ENCODE assay signal across 25 cellular contexts in the genomic region with DNA sequence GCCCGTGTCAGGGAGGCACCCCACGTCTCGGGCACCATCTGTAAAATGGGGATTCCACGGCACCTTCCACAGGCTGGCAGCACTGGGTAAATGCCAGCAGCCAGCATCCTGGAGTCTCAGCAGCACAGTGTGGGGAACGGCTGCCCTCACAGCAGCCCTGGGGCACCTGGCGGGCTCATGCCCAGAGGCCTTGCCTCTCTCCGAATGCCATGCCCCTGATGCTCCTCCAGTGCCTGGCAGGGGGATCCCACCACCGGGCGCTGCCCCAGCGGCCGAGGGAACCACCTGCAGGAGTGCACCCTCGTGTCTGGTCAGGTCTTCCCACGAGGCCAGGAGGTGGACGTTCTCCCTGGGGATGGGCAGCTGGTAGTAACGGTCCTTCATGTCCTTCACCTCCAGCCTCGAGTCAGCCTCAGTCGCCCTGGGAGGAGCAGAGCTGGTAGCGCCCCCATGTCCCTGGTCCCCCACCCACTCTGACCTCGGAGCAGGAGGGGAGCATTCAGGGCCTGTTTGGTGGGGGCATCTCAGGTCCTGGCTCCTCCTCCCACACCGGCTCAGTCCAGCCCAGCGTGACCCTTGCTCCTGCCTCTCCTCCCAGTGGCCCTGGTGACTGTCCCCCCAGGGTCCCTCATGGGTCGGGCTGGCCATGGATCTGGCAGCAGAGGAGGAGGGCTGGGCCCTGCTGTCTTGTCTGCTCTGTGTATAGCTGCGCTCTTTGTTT. TPM values are rescaled to one million over a fixed set of nuclear protein-coding genes. Genes with fewer than 3 reads are reported as not detected.
"Had no signal": no experiment of that assay in that cellular context is flagged by ENCODE, and none has a peak within 500 bp of the region (broad histone marks: within the 10 kb centered on the region; RNA-seq: fewer than 3 reads in every experiment).

No MANE protein-coding gene starts in this region.

- H2AFZ ChIP-seq: hepatocyte had no signal

- H3K9me3 Mint-ChIP-seq: activated naive CD8-positive, alpha-beta T cell treated with anti-CD3 and anti-CD28 coated beads, Interleukin-2, amount 50 U/mL, for 24 hours had no signal

- DNase-seq: activated CD4-positive, alpha-beta T cell treated with anti-CD3 and anti-CD28 coated beads for 36 hours; activated CD4-positive, alpha-beta T cell treated with anti-CD3 and anti-CD28 coated beads, Interleukin-2, amount 50 U/mL, for 48 hours; activated effector memory CD4-positive, alpha-beta T cell treated with Interleukin-2 at 50 U/mL for 16 hours; activated naive CD4-positive, alpha-beta T cell treated with anti-CD3 and anti-CD28 coated beads, Interleukin-2, amount 10 ng/mL, durations not matched to agents 7 days and 5 days; activated naive CD8-positive, alpha-beta T cell treated with anti-CD3 and anti-CD28 coated beads, Interleukin-2, amount 50 U/mL, for 24 hours; activated T-cell treated with anti-CD3 and anti-CD28 coated beads, Interleukin-2, amount 50 U/mL, for 48 hours; anterior cingulate cortex; dorsolateral prefrontal cortex; foreskin keratinocyte; left cardiac atrium; midbrain; nephron progenitor cell; occipital lobe; stimulated activated CD4-positive, alpha-beta T cell treated with anti-CD3 and anti-CD28 coated beads, Interleukin-4, amount 100 ng/mL, for 1 hour had no signal

- H3K4me2 ChIP-seq: hepatocyte had no signal

- H3K27ac Mint-ChIP-seq: activated CD4-positive, alpha-beta T cell treated with anti-CD3 and anti-CD28 coated beads for 36 hours; activated naive CD4-positive, alpha-beta T cell treated with anti-CD3 and anti-CD28 coated beads, Interleukin-2, amount 10 ng/mL, durations not matched to agents 7 days and 5 days; activated naive CD8-positive, alpha-beta T cell treated with anti-CD3 and anti-CD28 coated beads, Interleukin-2, amount 50 U/mL, for 24 hours; brain; nephron progenitor cell; T-helper 2 cell treated with Interferon-gamma antibody and Interleukin-4, amounts not matched to agents 5 μg/mL and 100 μg/mL, for 36 hours; WTC11 had no signal

- H3K79me2 ChIP-seq: hepatocyte had no signal

- H3K4me1 Mint-ChIP-seq: activated CD4-positive, alpha-beta T cell treated with anti-CD3 and anti-CD28 coated beads for 36 hours; activated naive CD4-positive, alpha-beta T cell treated with anti-CD3 and anti-CD28 coated beads, Interleukin-2, amount 10 ng/mL, durations not matched to agents 7 days and 5 days; activated naive CD8-positive, alpha-beta T cell treated with anti-CD3 and anti-CD28 coated beads, Interleukin-2, amount 50 U/mL, for 24 hours; brain; nephron progenitor cell; WTC11 had no signal

- H3K9me3 ChIP-seq: prostate gland had no signal

- H3K4me3 Mint-ChIP-seq: activated CD4-positive, alpha-beta T cell treated with anti-CD3 and anti-CD28 coated beads for 36 hours; activated naive CD4-positive, alpha-beta T cell treated with anti-CD3 and anti-CD28 coated beads, Interleukin-2, amount 10 ng/mL, durations not matched to agents 7 days and 5 days; activated naive CD8-positive, alpha-beta T cell treated with anti-CD3 and anti-CD28 coated beads, Interleukin-2, amount 50 U/mL, for 24 hours; brain; nephron progenitor cell; T-helper 2 cell treated with Interferon-gamma antibody and Interleukin-4, amounts not matched to agents 5 μg/mL and 100 μg/mL, for 36 hours; WTC11 had no signal

- H3K27ac ChIP-seq: dorsolateral prefrontal cortex, foreskin keratinocyte, hepatocyte, prostate gland, skin epidermis, thoracic aorta had no signal

- H3K27me3 ChIP-seq: dorsolateral prefrontal cortex, foreskin keratinocyte, hepatocyte, upper lobe of left lung had no signal

- ATAC-seq: activated CD4-positive, alpha-beta T cell treated with anti-CD3 and anti-CD28 coated beads for 36 hours; activated naive CD8-positive, alpha-beta T cell treated with anti-CD3 and anti-CD28 coated beads, Interleukin-2, amount 50 U/mL, for 24 hours; foreskin keratinocyte; left cardiac atrium; right cardiac atrium; WTC11 had no signal

- H3K4me1 ChIP-seq: foreskin keratinocyte, prostate gland had no signal

- H3K4me3 ChIP-seq: dorsolateral prefrontal cortex, hepatocyte, lung, prostate gland, skin epidermis, thoracic aorta, upper lobe of left lung had no signal

- H3K27me3 Mint-ChIP-seq: activated CD4-positive, alpha-beta T cell treated with anti-CD3 and anti-CD28 coated beads for 36 hours; activated naive CD4-positive, alpha-beta T cell treated with anti-CD3 and anti-CD28 coated beads, Interleukin-2, amount 10 ng/mL, durations not matched to agents 7 days and 5 days; activated naive CD8-positive, alpha-beta T cell treated with anti-CD3 and anti-CD28 coated beads, Interleukin-2, amount 50 U/mL, for 24 hours had no signal

RNA-seq across cellular contexts. Expression of gene NRARP, which starts 49.9 kb away (rescaled TPM):
- total RNA-seq: fibroblast of lung had no signal
